Comparison of ENCODE assay signal across 17 cellular contexts in genomic region chr5:135217669-135218485, GRCh38.
A peak's percentile ranks its signal among the peaks of the same experiment; 100 is the strongest.
DNase-seq lines count a peak whose midpoint lies in the region; ATAC-seq and TF ChIP-seq lines count a peak whose summit lies in the region.
"Had no signal": no experiment of that assay in that cellular context is flagged by ENCODE, and none has a peak within 500 bp of the region (broad histone marks: within the 10 kb centered on the region; RNA-seq: fewer than 3 reads in every experiment).

No MANE protein-coding gene starts in this region.

- H3K9ac ChIP-seq in endodermal cell (ENCODE audit: extremely low read depth, low read length, poor library complexity, severe bottlenecking) = no peak overlapping the region
- H3K9ac ChIP-seq: KMS-11 had no signal

- no peaks in the 10 kb centered on the region for H3K36me3 Mint-ChIP-seq in endodermal cell (ENCODE audit: low read depth)
- no peaks in the 10 kb centered on the region for H3K36me3 Mint-ChIP-seq in effector memory CD8-positive, alpha-beta T cell (ENCODE audit: insufficient read depth)
- H3K36me3 Mint-ChIP-seq: activated naive CD4-positive, alpha-beta T cell treated with anti-CD3 and anti-CD28 coated beads, Interleukin-2, amount 10 ng/mL, durations not matched to agents 7 days and 5 days; CD4-positive, alpha-beta memory T cell had no signal

- TF ChIP-seq CTCF in GM06990 (IDR thresholded peaks at IDR 0.05; ENCODE audit: insufficient read depth, low read length, poor library complexity, severe bottlenecking) (peak; percentile 37), endodermal cell (conservative IDR thresholded peaks at IDR 0.05) (peak; percentile 72)

- no peak overlapping the region for H3K4me3 ChIP-seq in GM06990 (replicated peaks; ENCODE audit: low read depth, low read length)
- no peak overlapping the region for H3K4me3 ChIP-seq in endodermal cell (ENCODE audit: low read length)
- H3K4me3 ChIP-seq: esophagus squamous epithelium, mucosa of descending colon had no signal

- peaks cover 22% of the 10 kb centered on the region for H3K27me3 Mint-ChIP-seq in endodermal cell (ENCODE audit: insufficient read depth)
- H3K27me3 Mint-ChIP-seq in effector memory CD8-positive, alpha-beta T cell = peaks cover 22 to 57% of the 10 kb centered on the region in 2 donors
- H3K27me3 Mint-ChIP-seq: stimulated activated naive CD8-positive, alpha-beta T cell treated with anti-CD3 and anti-CD28 coated beads, Interleukin-15, amount 100 ng/mL, for 72 hours had no signal

- no peaks in the 10 kb centered on the region for H3K9me3 ChIP-seq in endodermal cell (ENCODE audit: control insufficient read depth, low read length)
- H3K9me3 ChIP-seq: esophagus squamous epithelium, mucosa of descending colon had no signal

- H3K27me3 ChIP-seq in GM06990 (replicated peaks; ENCODE audit: control insufficient read depth, insufficient read depth, low read length) (no peaks in the 10 kb centered on the region; the same call in none of the 2 replicates), endodermal cell (ENCODE audit: control insufficient read depth, insufficient read depth, low read length, poor library complexity, severe bottlenecking) (peaks cover 4% of the 10 kb centered on the region)
- H3K27me3 ChIP-seq: esophagus squamous epithelium had no signal

- ATAC-seq in effector memory CD8-positive, alpha-beta T cell (replicated peaks) = no peak
- ATAC-seq in HG03159 (IDR thresholded peaks at IDR 0.05; ENCODE audit: unreplicated experiment) = no peak
- ATAC-seq: mucosa of descending colon; stimulated activated naive CD8-positive, alpha-beta T cell treated with anti-CD3 and anti-CD28 coated beads, Interleukin-15, amount 100 ng/mL, for 72 hours had no signal

- H3K9me3 Mint-ChIP-seq in endodermal cell = no peaks in the 10 kb centered on the region
- H3K9me3 Mint-ChIP-seq in effector memory CD8-positive, alpha-beta T cell = no peaks in the 10 kb centered on the region
- H3K9me3 Mint-ChIP-seq: activated naive CD4-positive, alpha-beta T cell treated with anti-CD3 and anti-CD28 coated beads, Interleukin-2, amount 10 ng/mL, durations not matched to agents 7 days and 5 days; CD4-positive, alpha-beta memory T cell; stimulated activated naive CD8-positive, alpha-beta T cell treated with anti-CD3 and anti-CD28 coated beads, Interleukin-15, amount 100 ng/mL, for 72 hours; T-helper 1 cell treated with Interleukin-12 subunit alpha and Interleukin-12 subunit beta and Interleukin-4 antibody, amounts not matched to agents 30 μg/mL and 1 μg/mL, for 36 hours had no signal

- peaks cover 8% of the 10 kb centered on the region for H3K4me1 Mint-ChIP-seq in endodermal cell
- no peaks in the 10 kb centered on the region for H3K4me1 Mint-ChIP-seq in effector memory CD8-positive, alpha-beta T cell (ENCODE audit: low read depth in 2 of 2)
- H3K4me1 Mint-ChIP-seq: activated naive CD4-positive, alpha-beta T cell treated with anti-CD3 and anti-CD28 coated beads, Interleukin-2, amount 10 ng/mL, durations not matched to agents 7 days and 5 days; CD4-positive, alpha-beta memory T cell; stimulated activated naive CD8-positive, alpha-beta T cell treated with anti-CD3 and anti-CD28 coated beads, Interleukin-15, amount 100 ng/mL, for 72 hours had no signal

- H3K27ac Mint-ChIP-seq in endodermal cell = no peak overlapping the region
- H3K27ac Mint-ChIP-seq in effector memory CD8-positive, alpha-beta T cell = no peak overlapping the region
- H3K27ac Mint-ChIP-seq: activated naive CD4-positive, alpha-beta T cell treated with anti-CD3 and anti-CD28 coated beads, Interleukin-2, amount 10 ng/mL, durations not matched to agents 7 days and 5 days; CD4-positive, alpha-beta memory T cell; T-helper 1 cell treated with Interleukin-12 subunit alpha and Interleukin-12 subunit beta and Interleukin-4 antibody, amounts not matched to agents 30 μg/mL and 1 μg/mL, for 36 hours had no signal

- no peak for DNase-seq in GM06990 (ENCODE audit: extremely low read depth, insufficient read length)
- DNase-seq in NAMALWA (ENCODE audit: low spot score) = peak; percentile 22
- peak; percentile 75 for DNase-seq in endodermal cell
- peak; percentile 31 for DNase-seq in posterior vena cava (ENCODE audit: low spot score)
- no peak for DNase-seq in effector memory CD8-positive, alpha-beta T cell
- no peak for DNase-seq in NCI-H146 treated with DMSO at 0.1 percent for 48 hours (lab: John Stamatoyannopoulos, UW; ENCODE audit: unreplicated experiment)
- DNase-seq in stimulated activated CD4-positive, alpha-beta T cell treated with anti-CD3 and anti-CD28 coated beads, Interleukin-4, amount 100 ng/mL, for 1 hour = no peak
- DNase-seq: activated CD4-positive, alpha-beta T cell treated with anti-CD3 and anti-CD28 coated beads, Interleukin-2, amount 50 U/mL, for 4 hours; activated naive CD4-positive, alpha-beta T cell treated with anti-CD3 and anti-CD28 coated beads, Interleukin-2, amount 10 ng/mL, durations not matched to agents 7 days and 5 days; CD4-positive, alpha-beta memory T cell; esophagus squamous epithelium; mucosa of descending colon; NCI-H2081 treated with DMSO at 0.1 percent for 48 hours had no signal

- intact Hi-C loops in posterior vena cava (cut with DNase I) = no loop called here

- 81 to 93% methylated on average over 4 to 11 of the region's 11 CpGs for WGBS in endodermal cell (ENCODE audit: insufficient coverage in 1 of 2, insufficient read length in 1 of 2), 2 experiments

- H3K4me1 ChIP-seq in endodermal cell (ENCODE audit: control insufficient read depth, insufficient read depth, low read length) = no peaks in the 10 kb centered on the region

- H3K27ac ChIP-seq in endodermal cell (ENCODE audit: low read depth, low read length) = no peak overlapping the region
- H3K27ac ChIP-seq: KMS-11 had no signal

- no peak overlapping the region for H3K4me3 Mint-ChIP-seq in endodermal cell
- no peak overlapping the region for H3K4me3 Mint-ChIP-seq in effector memory CD8-positive, alpha-beta T cell
- H3K4me3 Mint-ChIP-seq: activated naive CD4-positive, alpha-beta T cell treated with anti-CD3 and anti-CD28 coated beads, Interleukin-2, amount 10 ng/mL, durations not matched to agents 7 days and 5 days; CD4-positive, alpha-beta memory T cell; stimulated activated naive CD8-positive, alpha-beta T cell treated with anti-CD3 and anti-CD28 coated beads, Interleukin-15, amount 100 ng/mL, for 72 hours; T-helper 1 cell treated with Interleukin-12 subunit alpha and Interleukin-12 subunit beta and Interleukin-4 antibody, amounts not matched to agents 30 μg/mL and 1 μg/mL, for 36 hours had no signal

- H3K36me3 ChIP-seq in GM06990 (ENCODE audit: control insufficient read depth, insufficient read depth, low read length) = no peaks in the 10 kb centered on the region
- no peaks in the 10 kb centered on the region for H3K36me3 ChIP-seq in endodermal cell (ENCODE audit: control insufficient read depth, insufficient read depth, low read length)
- H3K36me3 ChIP-seq: esophagus squamous epithelium had no signal

Comparison
In these comparisons a context has a peak if more than half of its experiments do, and no peak if none do; other contexts are left out.
1. DNase-seq: peak in NAMALWA (single experiment), endodermal cell (single experiment) and posterior vena cava (single experiment); none in GM06990 (single experiment), effector memory CD8-positive, alpha-beta T cell (0 of 3), NCI-H146 treated with DMSO at 0.1 percent for 48 hours (single experiment) and stimulated activated CD4-positive, alpha-beta T cell treated with anti-CD3 and anti-CD28 coated beads, Interleukin-4, amount 100 ng/mL, for 1 hour (single experiment).